In the genomic region with DNA sequence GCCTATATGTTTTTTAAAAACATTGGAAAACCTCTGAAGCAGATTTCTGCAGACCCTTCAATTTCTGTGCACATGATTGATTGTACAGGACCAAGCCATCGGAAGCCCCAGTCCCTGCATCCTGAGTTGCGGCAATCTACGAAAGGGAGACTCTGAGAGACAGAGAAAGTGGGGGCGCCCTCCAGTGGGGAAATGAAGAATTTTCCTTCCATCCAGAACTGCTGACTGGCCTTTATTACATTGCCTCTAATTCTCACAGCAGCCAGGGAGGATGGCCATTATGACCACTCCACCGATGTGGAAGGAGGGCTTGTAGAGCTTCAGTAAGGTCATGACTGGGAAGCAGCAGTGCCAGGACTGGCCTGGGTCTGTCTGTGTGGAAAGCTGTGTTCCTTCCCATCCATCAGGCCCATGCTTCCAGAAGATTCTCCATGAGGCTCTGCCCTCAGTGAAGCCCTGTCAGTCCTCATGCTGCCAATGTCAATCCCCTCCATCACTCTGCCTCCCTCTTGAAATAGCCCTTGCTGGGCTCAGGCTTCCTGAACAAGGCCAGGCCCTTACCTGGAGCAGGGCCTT, we compare ENCODE assay signal across 8 cellular contexts. TPM values are rescaled to one million over a fixed set of nuclear protein-coding genes. Genes with fewer than 3 reads are reported as not detected.
DNase-seq lines count a peak whose midpoint lies in the region; ATAC-seq lines count a peak whose summit lies in the region.

No MANE protein-coding gene starts in this region.

- intact Hi-C loops in activated naive CD4-positive, alpha-beta T cell treated with anti-CD3 and anti-CD28 coated beads for 36 hours (cut with micrococcal nuclease): loop anchor here (1.0 kb wide), 3 partner anchors 53 to 192 kb away; partner anchors contain the start of gene NHEJ1
- intact Hi-C loops in Right ventricle myocardium superior (cut with DNase I): no loop called here

- no peaks in the 10 kb centered on the region for H3K4me1 Mint-ChIP-seq in activated naive CD4-positive, alpha-beta T cell treated with anti-CD3 and anti-CD28 coated beads for 36 hours (ENCODE audit: low read depth)

- peaks cover 34% of the 10 kb centered on the region for H3K27me3 Mint-ChIP-seq in activated naive CD4-positive, alpha-beta T cell treated with anti-CD3 and anti-CD28 coated beads for 36 hours (ENCODE audit: low read depth)

- no peak overlapping the region for H3K27ac Mint-ChIP-seq in activated naive CD4-positive, alpha-beta T cell treated with anti-CD3 and anti-CD28 coated beads for 36 hours

- H3K4me3 Mint-ChIP-seq in activated naive CD4-positive, alpha-beta T cell treated with anti-CD3 and anti-CD28 coated beads for 36 hours: no peak overlapping the region

- peak; percentile 58 to 70 for DNase-seq in NCI-H2081 (lab: John Stamatoyannopoulos, UW)
- DNase-seq in NCI-H2081 treated with DMSO at 0.1 percent for 48 hours (lab: John Stamatoyannopoulos, UW): no peak
- DNase-seq in LHCN-M2 (ENCODE audit: low read depth): peak; percentile 57
- peak; percentile 60 for DNase-seq in SK-N-DZ (ENCODE audit: low spot score)
- peak; percentile 86 for DNase-seq in activated naive CD4-positive, alpha-beta T cell treated with anti-CD3 and anti-CD28 coated beads for 36 hours
- DNase-seq in Right ventricle myocardium superior: no peak
- peak; percentile 40 for DNase-seq in renal cortical epithelial cell (ENCODE audit: low read depth)

- CTCF ChIA-PET in activated naive CD4-positive, alpha-beta T cell treated with anti-CD3 and anti-CD28 coated beads for 36 hours (lab: Charles Lee): interaction anchor here (0.6 to 3.1 kb wide), 16 partner anchors 8 to 211 kb away, joined by 3 to 11 read pairs (median 3); no protein-coding TSS in a partner anchor

- H3K36me3 Mint-ChIP-seq in activated naive CD4-positive, alpha-beta T cell treated with anti-CD3 and anti-CD28 coated beads for 36 hours (ENCODE audit: low read depth): no peaks in the 10 kb centered on the region

- ATAC-seq in Right ventricle myocardium superior (ENCODE audit: poor library complexity): peak; percentile 59
- no peak for ATAC-seq in HG02763 (IDR thresholded peaks at IDR 0.05; ENCODE audit: unreplicated experiment)

- H3K9me3 Mint-ChIP-seq in activated naive CD4-positive, alpha-beta T cell treated with anti-CD3 and anti-CD28 coated beads for 36 hours: no peaks in the 10 kb centered on the region

RNA-seq across cellular contexts. Expression of gene RESP18, which starts 20.0 kb away (rescaled TPM):
- total RNA-seq in LHCN-M2 (2014; rRNA removed): not detected in 2 replicates
- polyA plus RNA-seq in LHCN-M2 (2012): not detected
- not detected in 2 replicates for polyA plus RNA-seq in SK-N-DZ (2014; cell fraction: cytosol; rRNA removed)
- polyA plus RNA-seq in SK-N-DZ (2014; cell fraction: nucleus; rRNA removed): not detected in 2 replicates
- total RNA-seq in activated naive CD4-positive, alpha-beta T cell treated with anti-CD3 and anti-CD28 coated beads for 36 hours: not detected
- total RNA-seq in Right ventricle myocardium superior: not detected
- not detected in 2 replicates for total RNA-seq in renal cortical epithelial cell

RNA-seq across cellular contexts. Expression of gene DNPEP, which starts 35.2 kb away (rescaled TPM):
- 55.0 and 63.7 TPM in 2 replicates for total RNA-seq in LHCN-M2 (2014; rRNA removed)
- 74.0 TPM for polyA plus RNA-seq in LHCN-M2 (2012)
- polyA plus RNA-seq in SK-N-DZ (2014; cell fraction: cytosol; rRNA removed): 20.4 and 29.6 TPM in 2 replicates
- polyA plus RNA-seq in SK-N-DZ (2014; cell fraction: nucleus; rRNA removed): 43.8 and 121 TPM in 2 replicates
- 10 to 100 TPM; 67.1 to 74.2 TPM for total RNA-seq in activated naive CD4-positive, alpha-beta T cell treated with anti-CD3 and anti-CD28 coated beads for 36 hours
- 76.5 TPM for total RNA-seq in Right ventricle myocardium superior
- total RNA-seq in renal cortical epithelial cell: 53.1 and 61.0 TPM in 2 replicates

RNA-seq across cellular contexts. Expression of gene PTPRN, which starts 43.3 kb away (rescaled TPM):
- total RNA-seq in LHCN-M2 (2014; rRNA removed) (1.5 and 2.8 TPM in 2 replicates), Right ventricle myocardium superior (not detected), renal cortical epithelial cell (0.35 and 0.52 TPM in 2 replicates)
- 1.1 TPM for polyA plus RNA-seq in LHCN-M2 (2012)
- 21.3 and 24.8 TPM in 2 replicates for polyA plus RNA-seq in SK-N-DZ (2014; cell fraction: cytosol; rRNA removed)
- 43.6 and 81.2 TPM in 2 replicates for polyA plus RNA-seq in SK-N-DZ (2014; cell fraction: nucleus; rRNA removed)
- not detected for total RNA-seq in activated naive CD4-positive, alpha-beta T cell treated with anti-CD3 and anti-CD28 coated beads for 36 hours

Comparison
In these comparisons a context has a peak if more than half of its experiments do, and no peak if none do; other contexts are left out.
1. DNase-seq: peak in NCI-H2081 (2 of 2), LHCN-M2 (single experiment), SK-N-DZ (single experiment), activated naive CD4-positive, alpha-beta T cell treated with anti-CD3 and anti-CD28 coated beads for 36 hours (single experiment) and renal cortical epithelial cell (single experiment); none in NCI-H2081 treated with DMSO at 0.1 percent for 48 hours (single experiment) and Right ventricle myocardium superior (single experiment).